Comparison of ENCODE assay signal across 9 cellular contexts in the genomic region with DNA sequence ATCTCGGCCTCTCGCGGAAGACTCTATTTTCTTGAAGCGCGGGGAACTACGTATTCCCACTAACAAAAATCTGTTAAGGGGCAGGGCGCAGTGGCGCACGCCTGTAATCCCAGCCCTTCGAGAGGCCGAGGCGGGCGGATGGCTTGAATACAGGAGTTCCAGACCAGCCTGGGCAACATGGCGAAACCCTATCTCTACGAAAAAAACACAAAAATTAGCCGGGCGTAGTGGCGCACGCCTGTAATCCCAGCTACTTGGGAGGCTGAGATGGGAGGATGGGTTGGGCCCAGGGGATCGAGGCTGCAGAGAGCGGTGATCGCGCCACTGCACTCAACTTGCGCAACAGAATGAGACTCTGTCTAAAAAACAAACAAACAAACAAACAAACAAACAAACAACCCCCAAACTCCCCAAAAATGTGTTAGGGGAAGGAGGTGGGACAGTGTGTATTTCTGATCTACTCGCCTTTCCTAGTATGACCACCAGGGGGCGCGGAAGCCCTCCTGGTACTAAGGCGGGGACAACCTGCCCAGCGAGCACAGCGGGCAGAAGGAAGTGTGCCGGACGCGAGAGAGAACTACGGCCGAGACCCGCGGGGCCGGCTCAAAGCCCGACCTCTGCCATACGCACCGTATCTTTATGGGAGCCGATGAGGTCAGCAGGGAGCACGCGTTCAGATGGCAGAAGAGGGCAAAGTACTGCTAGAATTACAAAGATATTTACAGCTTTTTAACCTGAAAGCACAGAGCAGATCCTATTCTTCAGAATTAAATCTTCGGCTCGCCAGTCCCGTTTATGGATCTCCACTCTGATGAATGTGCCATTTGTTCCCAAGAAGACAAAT. TPM values are rescaled to one million over a fixed set of nuclear protein-coding genes. Genes with fewer than 3 reads are reported as not detected.
DNase-seq lines count a peak whose midpoint lies in the region; ATAC-seq and TF ChIP-seq lines count a peak whose summit lies in the region.
"Had no signal": no experiment of that assay in that cellular context is flagged by ENCODE, and none has a peak within 500 bp of the region (broad histone marks: within the 10 kb centered on the region; RNA-seq: fewer than 3 reads in every experiment).

No MANE protein-coding gene starts in this region.

- no peaks in the 10 kb centered on the region for H3K4me1 ChIP-seq in BE2C
- peaks cover 0 to 9% of the 10 kb centered on the region in 2 donors for H3K4me1 ChIP-seq in lung (ENCODE audit: control insufficient read depth in 2 of 2, insufficient read depth in 2 of 2, low read length in 2 of 2)

- DNase-seq in BE2C, result peak; percentile 68
- peak; percentile 82 for DNase-seq in NCI-H510A treated with DMSO at 0.1 percent for 48 hours (lab: John Stamatoyannopoulos, UW)
- peak; percentile 87 to 88 for DNase-seq in activated CD4-positive, alpha-beta T cell treated with anti-CD3 and anti-CD28 coated beads, Interleukin-2, amount 50 U/mL, for 48 hours
- peak; percentile 85 for DNase-seq in ecto neural progenitor cell (ENCODE audit: low spot score)
- peak; percentile 89 for DNase-seq in lung (ENCODE audit: low spot score)
- peak; percentile 66 to 78 (median 76) for DNase-seq in stimulated activated CD4-positive, alpha-beta T cell treated with anti-CD3 and anti-CD28 coated beads, TNF-alpha, amount 100 ng/mL, for 24 hours (ENCODE audit: low read depth in 3 of 3)

- 34 to 38% methylated on average over 47 of the region's 47 CpGs for WGBS in lung, 2 donors

- H3K27ac ChIP-seq in lung (ENCODE audit: low read depth in 1 of 2, low read length in 1 of 2), result peak overlapping the region; percentile 93 to 96

- H3K27me3 ChIP-seq in BE2C (peaks cover 16% of the 10 kb centered on the region), lung (ENCODE audit: control insufficient read depth, insufficient read depth) (no peaks in the 10 kb centered on the region)

- peak overlapping the region; percentile 59 for H3K4me3 ChIP-seq in BE2C (ENCODE audit: low read depth, low read length)
- peak overlapping the region; percentile 91 for H3K4me3 ChIP-seq in lung

- ATAC-seq in GM19025 (IDR thresholded peaks at IDR 0.05; ENCODE audit: low read depth, unreplicated experiment) (peak; percentile 75), HG03342 (IDR thresholded peaks at IDR 0.05; ENCODE audit: unreplicated experiment) (peak; percentile 73), lung (ENCODE audit: insufficient read depth, low FRiP score) (peak; percentile 71)

- H3K36me3 ChIP-seq in BE2C (no peaks in the 10 kb centered on the region), lung (ENCODE audit: control insufficient read depth in 2 of 2, insufficient read depth in 2 of 2, low read length in 2 of 2) (peaks cover 0 to 3% of the 10 kb centered on the region in 2 donors)

- peak; percentile 69 for TF ChIP-seq CTCF in BE2C (IDR thresholded peaks at IDR 0.05; ENCODE audit: low read depth, low read length)
- TF ChIP-seq CTCF in lung (IDR thresholded peaks at IDR 0.05; ENCODE audit: control extremely low read depth, extremely low read depth), result peak; percentile 91

- H3K9me3 ChIP-seq in BE2C (no peaks in the 10 kb centered on the region), lung (ENCODE audit: control insufficient read depth in 2 of 2, insufficient read depth in 1 of 2, low read length in 1 of 2) (no peaks in the 10 kb centered on the region)

RNA-seq across cellular contexts. Expression of a gene that starts 1.3 kb away (rescaled TPM):
- polyA plus RNA-seq in BE2C (2012; ENCODE audit: insufficient read depth, insufficient read length, low read depth), result 7.8 TPM
- total RNA-seq in lung, result 10 to 100 TPM; 48.1 to 61.5 TPM
- 10 to 100 TPM; 38.9 to 46.0 TPM for polyA plus RNA-seq in lung

RNA-seq across cellular contexts. Expression of a gene that starts 40.2 kb away (rescaled TPM):
- polyA plus RNA-seq in BE2C (2012; ENCODE audit: insufficient read depth, insufficient read length, low read depth), result not detected
- total RNA-seq in lung, result not detected
- not detected for polyA plus RNA-seq in lung
- total RNA-seq: activated CD8-positive, alpha-beta memory T cell treated with anti-CD3 and anti-CD28 coated beads for 36 hours had no signal

RNA-seq across cellular contexts. Expression of a gene that starts 56.7 kb away (rescaled TPM):
- 45.0 TPM for polyA plus RNA-seq in BE2C (2012; ENCODE audit: insufficient read depth, insufficient read length, low read depth)
- total RNA-seq in lung, result 10 to 100 TPM; 38.2 to 39.4 TPM
- polyA plus RNA-seq in lung, result 10 to 100 TPM; 40.9 to 54.1 TPM

Comparison
In these comparisons a context has a peak if more than half of its experiments do, and no peak if none do; other contexts are left out.
1. Peak in every context shown above with its lines: DNase-seq, ATAC-seq, H3K4me3 ChIP-seq and H3K27ac ChIP-seq.